Comparison of ENCODE assay signal across 9 cellular contexts in the genomic region with DNA sequence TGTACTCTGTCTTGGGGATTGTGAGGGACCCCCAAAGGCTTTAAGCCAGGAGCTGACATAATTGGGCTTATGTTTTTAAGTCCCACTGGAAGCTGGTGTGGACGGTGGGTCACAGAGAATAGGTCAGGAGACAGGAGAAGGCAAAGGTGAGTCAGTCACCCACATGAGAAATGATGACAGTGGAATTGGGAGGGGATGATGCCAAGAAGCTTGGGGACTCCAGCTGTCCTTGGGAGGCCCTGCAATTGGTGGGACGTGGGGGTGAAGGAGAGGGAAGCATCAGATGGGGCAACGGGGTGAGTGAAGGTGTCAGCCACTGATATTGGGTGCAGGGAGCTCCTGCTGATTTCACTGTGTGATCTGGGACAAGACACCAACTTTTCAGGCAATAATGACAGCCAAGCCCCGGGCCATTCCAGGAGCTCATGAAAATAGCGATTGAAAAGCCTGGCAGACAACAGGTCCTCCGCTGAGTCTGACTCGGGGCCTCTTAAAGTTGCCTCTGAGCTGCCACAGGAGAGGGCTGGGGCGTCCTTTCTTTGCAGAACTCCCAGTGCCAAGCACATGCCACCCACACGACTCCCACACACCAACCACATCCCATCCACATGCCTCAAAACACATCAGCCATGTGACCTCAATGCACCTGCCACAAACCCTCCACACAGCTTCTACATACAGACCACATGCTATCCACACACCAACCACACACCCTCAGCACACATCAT. TPM values are rescaled to one million over a fixed set of nuclear protein-coding genes. Genes with fewer than 3 reads are reported as not detected.
DNase-seq lines count a peak whose midpoint lies in the region; ATAC-seq, FAIRE-seq and TF ChIP-seq lines count a peak whose summit lies in the region.
"Had no signal": no experiment of that assay in that cellular context is flagged by ENCODE, and none has a peak within 500 bp of the region (broad histone marks: within the 10 kb centered on the region; RNA-seq: fewer than 3 reads in every experiment).

No MANE protein-coding gene starts in this region.

- peak; percentile 8 for ATAC-seq in activated naive CD8-positive, alpha-beta T cell treated with anti-CD3 and anti-CD28 coated beads, Interleukin-2, amount 10 ng/mL, durations not matched to agents 7 days and 5 days (ENCODE audit: low read depth)
- ATAC-seq in upper lobe of left lung (ENCODE audit: low FRiP score in 2 of 2) = no peak
- no peak for ATAC-seq in HG03520 (IDR thresholded peaks at IDR 0.05; ENCODE audit: unreplicated experiment)

- H4K5ac ChIP-seq in H1 (ENCODE audit: insufficient read length, low read depth, low read length) = no peak overlapping the region

- no peaks in the 10 kb centered on the region for H3K9me3 Mint-ChIP-seq in activated naive CD8-positive, alpha-beta T cell treated with anti-CD3 and anti-CD28 coated beads, Interleukin-2, amount 10 ng/mL, durations not matched to agents 7 days and 5 days
- H3K9me3 Mint-ChIP-seq in activated naive CD8-positive, alpha-beta T cell treated with anti-CD3 and anti-CD28 coated beads for 36 hours = no peaks in the 10 kb centered on the region
- H3K9me3 Mint-ChIP-seq in neural crest cell = no peaks in the 10 kb centered on the region

- CTCF ChIA-PET in H1 (lab: Charles Lee; ENCODE audit: partially characterized antibody) = interaction anchor here (0.7 to 22.4 kb wide), 41 partner anchors 8 to 212 kb away, joined by 3 to 480 read pairs (median 5); partner anchors contain the start of genes RUFY4 and TNS1

- peak overlapping the region; percentile 87; the same call in 1 of the 2 replicates for H2BK20ac ChIP-seq in H1 (ENCODE audit: low read length)

- peaks cover 10% of the 10 kb centered on the region; the same call in 1 of the 2 replicates for H3K23me2 ChIP-seq in H1 (ENCODE audit: low read depth, low read length)

- H3K4me3 ChIP-seq in H1 (ENCODE audit: extremely low read depth in 1 of 4, insufficient read depth in 2 of 4, low read depth in 3 of 4, low read length in 4 of 4) = no peak overlapping the region
- no peak overlapping the region for H3K4me3 ChIP-seq in upper lobe of left lung

- peaks cover 14% of the 10 kb centered on the region for H3K27me3 Mint-ChIP-seq in activated naive CD8-positive, alpha-beta T cell treated with anti-CD3 and anti-CD28 coated beads, Interleukin-2, amount 10 ng/mL, durations not matched to agents 7 days and 5 days
- H3K27me3 Mint-ChIP-seq in activated naive CD8-positive, alpha-beta T cell treated with anti-CD3 and anti-CD28 coated beads for 36 hours = no peaks in the 10 kb centered on the region
- peaks cover 3% of the 10 kb centered on the region for H3K27me3 Mint-ChIP-seq in neural crest cell (ENCODE audit: low read depth)

- no peak overlapping the region for H4K91ac ChIP-seq in H1 (replicated peaks; ENCODE audit: insufficient read length, low read length)

- no peaks in the 10 kb centered on the region for H3K79me1 ChIP-seq in H1 (ENCODE audit: low read depth, low read length)

- peak overlapping the region; percentile 85 for H3K56ac ChIP-seq in H1 (replicated peaks; ENCODE audit: insufficient read length, low read depth, low read length)

- H3K9me3 ChIP-seq in H1 (ENCODE audit: insufficient read depth in 2 of 2, low read depth in 1 of 2, low read length in 1 of 2) = no peaks in the 10 kb centered on the region
- H3K9me3 ChIP-seq in upper lobe of left lung = no peaks in the 10 kb centered on the region
- H3K9me3 ChIP-seq: stomach had no signal

- H3K36me3 Mint-ChIP-seq in activated naive CD8-positive, alpha-beta T cell treated with anti-CD3 and anti-CD28 coated beads, Interleukin-2, amount 10 ng/mL, durations not matched to agents 7 days and 5 days = no peaks in the 10 kb centered on the region
- no peaks in the 10 kb centered on the region for H3K36me3 Mint-ChIP-seq in activated naive CD8-positive, alpha-beta T cell treated with anti-CD3 and anti-CD28 coated beads for 36 hours
- no peaks in the 10 kb centered on the region for H3K36me3 Mint-ChIP-seq in neural crest cell (ENCODE audit: low read depth)

- no peak for FAIRE-seq in H1 (lab: Jason Lieb, UNC)

- 0 out of 7 replicates have a peak overlapping the region, but pooled peaks of 1 of the 4 experiments have one; percentile 13 for H3K9ac ChIP-seq in H1 (replicated peaks in 1 of 4; ENCODE audit: extremely low read depth in 1 of 4, low read depth in 3 of 4, low read length in 3 of 4)

- WGBS in H1 (ENCODE audit: extremely low coverage in 1 of 2, insufficient coverage in 1 of 2, insufficient read length in 1 of 2, insufficient replicate concordance in 2 of 2, low coverage in 1 of 2, low lambda C conversion rate in 2 of 2, missing lambda C conversion rate in 1 of 2), 2 experiments = 87% methylated on average over 9 of the region's 9 CpGs; no CpG with 5 or more reads in 1 of the 2 experiments
- WGBS in upper lobe of left lung, 2 donors = 80 to 87% methylated on average over 7 to 9 of the region's 9 CpGs

- 0 out of 2 replicates have a peak overlapping the region, but pooled peaks have one; percentile 55 for H2BK5ac ChIP-seq in H1 (ENCODE audit: low read depth, low read length)

- peak overlapping the region; percentile 47 for H2BK15ac ChIP-seq in H1 (ENCODE audit: low read length)

- no peaks in the 10 kb centered on the region; a peak in 1 of 7 replicates for H3K27me3 ChIP-seq in H1 (replicated peaks in 1 of 4; ENCODE audit: control insufficient read depth in 3 of 4, extremely low read depth in 1 of 4, insufficient read depth in 3 of 4, low read length in 3 of 4)
- H3K27me3 ChIP-seq in upper lobe of left lung = no peaks in the 10 kb centered on the region
- H3K27me3 ChIP-seq: stomach had no signal

- H3K36me3 ChIP-seq in H1 (ENCODE audit: control insufficient read depth in 2 of 4, insufficient read depth in 4 of 4, low read length in 3 of 4) (no peaks in the 10 kb centered on the region), upper lobe of left lung (no peaks in the 10 kb centered on the region)
- H3K36me3 ChIP-seq: stomach had no signal

- H3K23ac ChIP-seq in H1 (ENCODE audit: insufficient read length) = no peak overlapping the region

- H3K27ac ChIP-seq in H1 (ENCODE audit: low read depth, low read length) (no peak overlapping the region), upper lobe of left lung (peak overlapping the region; percentile 73 to 84 (median 78))

- H2BK12ac ChIP-seq in H1 (ENCODE audit: low read depth, low read length) = peak overlapping the region; percentile 76

- H2BK120ac ChIP-seq in H1 (replicated peaks; ENCODE audit: low read depth, low read length) = no peak overlapping the region

- no peak overlapping the region for H3K4ac ChIP-seq in H1 (replicated peaks; ENCODE audit: insufficient read length, low read depth, low read length)

- no peaks in the 10 kb centered on the region for H3K79me2 ChIP-seq in H1 (ENCODE audit: control insufficient read depth in 1 of 2, insufficient read depth in 2 of 2, low read length in 2 of 2)

- no peak overlapping the region for H3K4me3 Mint-ChIP-seq in activated naive CD8-positive, alpha-beta T cell treated with anti-CD3 and anti-CD28 coated beads, Interleukin-2, amount 10 ng/mL, durations not matched to agents 7 days and 5 days
- no peak overlapping the region for H3K4me3 Mint-ChIP-seq in activated naive CD8-positive, alpha-beta T cell treated with anti-CD3 and anti-CD28 coated beads for 36 hours
- H3K4me3 Mint-ChIP-seq in neural crest cell = no peak overlapping the region

- H4K8ac ChIP-seq in H1 (ENCODE audit: extremely low read depth, insufficient read depth, low read length) = no peak overlapping the region; the same call in 1 of the 2 replicates

- H4K20me1 ChIP-seq in H1 (replicated peaks in 1 of 2; ENCODE audit: control insufficient read depth in 1 of 2, insufficient read depth in 2 of 2, low read length in 2 of 2) = peaks cover 0 to 7% of the 10 kb centered on the region in 2 experiments

- H2AK5ac ChIP-seq in H1 (ENCODE audit: low read depth, low read length) = peak overlapping the region; percentile 96; the same call in 1 of the 2 replicates

- peaks cover 5% of the 10 kb centered on the region for H3K4me1 Mint-ChIP-seq in activated naive CD8-positive, alpha-beta T cell treated with anti-CD3 and anti-CD28 coated beads, Interleukin-2, amount 10 ng/mL, durations not matched to agents 7 days and 5 days
- no peaks in the 10 kb centered on the region for H3K4me1 Mint-ChIP-seq in activated naive CD8-positive, alpha-beta T cell treated with anti-CD3 and anti-CD28 coated beads for 36 hours
- H3K4me1 Mint-ChIP-seq in neural crest cell = peaks cover 17% of the 10 kb centered on the region

- H3K4me2 ChIP-seq in H1 (ENCODE audit: insufficient read depth in 1 of 2, low read depth in 2 of 2, low read length in 2 of 2) = no peak overlapping the region; a peak in 1 of 4 replicates

- TF ChIP-seq POLR2A in H1 (IDR thresholded peaks at IDR 0.05; ENCODE audit: control extremely low read depth in 1 of 2, low read depth in 2 of 2, low read length in 2 of 2) (no peak), upper lobe of left lung (IDR thresholded peaks at IDR 0.05) (no peak)

- no peak for DNase-seq in activated naive CD8-positive, alpha-beta T cell treated with anti-CD3 and anti-CD28 coated beads, Interleukin-2, amount 10 ng/mL, durations not matched to agents 7 days and 5 days
- DNase-seq in activated naive CD8-positive, alpha-beta T cell treated with anti-CD3 and anti-CD28 coated beads for 36 hours = no peak
- no peak for DNase-seq in H1 (ENCODE audit: low read depth in 1 of 2, low spot score in 2 of 2)
- DNase-seq in neural crest cell (ENCODE audit: low read depth, low spot score) = no peak
- no peak for DNase-seq in upper lobe of left lung
- no peak for DNase-seq in stimulated activated CD4-positive, alpha-beta T cell treated with anti-CD3 and anti-CD28 coated beads, Interleukin-4, amount 100 ng/mL, for 24 hours
- DNase-seq in HPDE6-E6E7 (ENCODE audit: extremely low spot score) = no peak

- H3K4me1 ChIP-seq in H1 (replicated peaks in 1 of 4; ENCODE audit: control insufficient read depth in 3 of 4, insufficient read depth in 4 of 4, low read length in 3 of 4) (peaks cover 0 to 12% (median 4%) of the 10 kb centered on the region in 4 experiments; a peak in 4 of 7 replicates), upper lobe of left lung (peaks cover 23 to 32% (median 26%) of the 10 kb centered on the region in 4 donors)

- H3K18ac ChIP-seq in H1 (ENCODE audit: extremely low read depth, low read length) = no peak overlapping the region

- H3K14ac ChIP-seq in H1 (ENCODE audit: insufficient read length) = no peak overlapping the region

- no peak for TF ChIP-seq EP300 in H1 (IDR thresholded peaks at IDR 0.05; ENCODE audit: borderline replicate concordance in 1 of 2, low read depth in 2 of 2, low read length in 2 of 2)
- no peak for TF ChIP-seq EP300 in upper lobe of left lung (IDR thresholded peaks at IDR 0.05)

- H3K27ac Mint-ChIP-seq in activated naive CD8-positive, alpha-beta T cell treated with anti-CD3 and anti-CD28 coated beads, Interleukin-2, amount 10 ng/mL, durations not matched to agents 7 days and 5 days = peak overlapping the region; percentile 2
- H3K27ac Mint-ChIP-seq in activated naive CD8-positive, alpha-beta T cell treated with anti-CD3 and anti-CD28 coated beads for 36 hours = no peak overlapping the region
- peak overlapping the region; percentile 1 for H3K27ac Mint-ChIP-seq in neural crest cell (ENCODE audit: unreplicated experiment)

- POLR2A ChIA-PET in activated naive CD8-positive, alpha-beta T cell treated with anti-CD3 and anti-CD28 coated beads, Interleukin-2, amount 10 ng/mL, durations not matched to agents 7 days and 5 days (lab: Charles Lee) = interaction anchor here (1.3 kb wide), 1 partner anchor 200 kb away, joined by 6 read pairs; no protein-coding TSS in a partner anchor
- POLR2A ChIA-PET in H1 (lab: Charles Lee; ENCODE audit: partially characterized antibody) = interaction anchor here (0.7 to 1.0 kb wide), 2 partner anchors 200 to 204 kb away, joined by 3 to 4 read pairs; no protein-coding TSS in a partner anchor

- no peak overlapping the region for H2AFZ ChIP-seq in H1 (ENCODE audit: low read length)

- TF ChIP-seq CTCF in H1 (IDR thresholded peaks at IDR 0.05; ENCODE audit: control extremely low read depth in 1 of 3, insufficient read depth in 1 of 3, low read depth in 1 of 3, low read length in 3 of 3) (no peak), neural crest cell (conservative IDR thresholded peaks at IDR 0.05) (no peak), upper lobe of left lung (IDR thresholded peaks at IDR 0.05) (no peak)

- TF ChIP-seq RAD21 in H1 (IDR thresholded peaks at IDR 0.05 in 1 of 2, conservative IDR thresholded peaks at IDR 0.05 in 1 of 2; ENCODE audit: low read depth in 2 of 2, low read length in 2 of 2) = no peak

RNA-seq across cellular contexts. Expression of gene TNS1, which starts 13.4 kb away (rescaled TPM):
- 10 to 100 TPM; 15.1 to 21.2 TPM for total RNA-seq in activated naive CD8-positive, alpha-beta T cell treated with anti-CD3 and anti-CD28 coated beads, Interleukin-2, amount 10 ng/mL, durations not matched to agents 7 days and 5 days
- total RNA-seq in activated naive CD8-positive, alpha-beta T cell treated with anti-CD3 and anti-CD28 coated beads for 36 hours = 1 to 10 TPM in 1 of 2 experiments, under 1 TPM in 1; 0.89 to 1.4 TPM
- 4.8 and 5.1 TPM in 2 replicates for total RNA-seq in H1 (2021; fragmentation: NEBNext Ultra II Directional; extraction: Animal tissue kit (Norgen Biotek cat#: 25700))
- polyA plus RNA-seq in H1 (2011; rRNA removed) = 1.5 and 1.9 TPM in 2 replicates
- 1.3 TPM for polyA plus RNA-seq in H1 (2011; cell fraction: cytosol; rRNA removed)
- 7.3 TPM for polyA plus RNA-seq in H1 (2011; cell fraction: nucleus; rRNA removed)
- polyA plus RNA-seq in H1 (2012, experiment 1 of 2) = 2.0 to 2.7 TPM (median 2.3 TPM) in 4 replicates
- polyA plus RNA-seq in H1 (2012, experiment 2 of 2) = 1.1 TPM
- polyA plus RNA-seq in H1 (2013, experiment 1 of 2) = 1.9 TPM
- polyA plus RNA-seq in H1 (2013, experiment 2 of 2) = 2.0 TPM
- polyA minus RNA-seq in H1 (2011; rRNA and poly(A)+ RNA removed) = 11.6 and 19.6 TPM in 2 replicates
- polyA minus RNA-seq in H1 (2011; cell fraction: cytosol; rRNA and poly(A)+ RNA removed) = 4.1 TPM
- 15.0 TPM for polyA minus RNA-seq in H1 (2011; cell fraction: nucleus; rRNA and poly(A)+ RNA removed)
- total RNA-seq in neural crest cell (11.3 and 14.5 TPM in 2 replicates), upper lobe of left lung (1,000 to 10,000 TPM in 1 of 6 donors, 100 to 1,000 TPM in 5; 325 to 1,095 (median 550) TPM)

Comparison
In these comparisons a context has a peak if more than half of its experiments do, and no peak if none do; other contexts are left out.
1. RNA of gene TNS1, which starts 13.4 kb away (total RNA-seq): 325 to 1,095 TPM in upper lobe of left lung; 15.1 to 21.2 TPM in activated naive CD8-positive, alpha-beta T cell treated with anti-CD3 and anti-CD28 coated beads, Interleukin-2, amount 10 ng/mL, durations not matched to agents 7 days and 5 days, 11.3 to 14.5 TPM in neural crest cell, 4.8 to 5.1 TPM in H1 and 0.89 to 1.4 TPM in activated naive CD8-positive, alpha-beta T cell treated with anti-CD3 and anti-CD28 coated beads for 36 hours; every median in the first group is over 10 times any median in the second.